Comparison of ENCODE assay signal across 13 cellular contexts in genomic region chr4:75494563-75494962, GRCh38. TPM values are rescaled to one million over a fixed set of nuclear protein-coding genes. Genes with fewer than 3 reads are reported as not detected.
A peak's percentile ranks its signal among the peaks of the same experiment; 100 is the strongest.
DNase-seq lines count a peak whose midpoint lies in the region; ATAC-seq and TF ChIP-seq lines count a peak whose summit lies in the region.
"Had no signal": no experiment of that assay in that cellular context is flagged by ENCODE, and none has a peak within 500 bp of the region (broad histone marks: within the 10 kb centered on the region; RNA-seq: fewer than 3 reads in every experiment).

No MANE protein-coding gene starts in this region.

- H3K4me3 ChIP-seq in AG09309 (ENCODE audit: control insufficient read depth, low read depth, low read length) (no peak overlapping the region), cardiac fibroblast (replicated peaks in 1 of 2; ENCODE audit: low read depth in 2 of 2, low read length in 2 of 2) (no peak overlapping the region), lower lobe of right lung (no peak overlapping the region), thyroid gland (replicated peaks in 1 of 3) (no peak overlapping the region), sigmoid colon (no peak overlapping the region)

- H3K4me3 Mint-ChIP-seq in osteocyte (ENCODE audit: unreplicated experiment): no peak overlapping the region
- H3K4me3 Mint-ChIP-seq: activated naive CD8-positive, alpha-beta T cell had no signal

- H3K4me1 ChIP-seq in lower lobe of right lung (peaks cover 8% of the 10 kb centered on the region), thyroid gland (no peaks in the 10 kb centered on the region), sigmoid colon (peaks cover 0 to 27% (median 10%) of the 10 kb centered on the region in 4 donors)

- DNase-seq in AG09309 (ENCODE audit: low read depth) (peak; percentile 71), HT1080 (ENCODE audit: low read depth) (peak; percentile 40), cardiac fibroblast (ENCODE audit: low read depth in 2 of 2) (peak; percentile 79 to 82), lower lobe of right lung (no peak), thyroid gland (no peak), middle frontal gyrus (ENCODE audit: extremely low spot score, low spot score) (no peak), sigmoid colon (no peak), osteocyte (ENCODE audit: extremely low spot score, unreplicated experiment) (no peak)
- DNase-seq: Calu3; H7; NCI-H2029; stimulated activated CD4-positive, alpha-beta T cell treated with anti-CD3 and anti-CD28 coated beads, Interleukin-15, amount 100 ng/mL, for 24 hours had no signal

- no peak for TF ChIP-seq EP300 in sigmoid colon (IDR thresholded peaks at IDR 0.05)

- peaks cover 18% of the 10 kb centered on the region for H3K9me3 Mint-ChIP-seq in osteocyte (ENCODE audit: unreplicated experiment)

- H3K27me3 Mint-ChIP-seq in osteocyte (ENCODE audit: unreplicated experiment): no peaks in the 10 kb centered on the region
- H3K27me3 Mint-ChIP-seq: activated naive CD8-positive, alpha-beta T cell had no signal

- H3K9me3 ChIP-seq in lower lobe of right lung (no peaks in the 10 kb centered on the region), thyroid gland (no peaks in the 10 kb centered on the region), sigmoid colon (no peaks in the 10 kb centered on the region)

- TF ChIP-seq CTCF in AG09309 (IDR thresholded peaks at IDR 0.05; ENCODE audit: control insufficient read depth, insufficient read depth, low read depth, low read length, missing control alignments): no peak
- no peak for TF ChIP-seq CTCF in cardiac fibroblast (IDR thresholded peaks at IDR 0.05; ENCODE audit: low read depth, low read length)
- no peak for TF ChIP-seq CTCF in lower lobe of right lung (IDR thresholded peaks at IDR 0.05)
- no peak for TF ChIP-seq CTCF in thyroid gland (IDR thresholded peaks at IDR 0.05)
- no peak for TF ChIP-seq CTCF in sigmoid colon (IDR thresholded peaks at IDR 0.05)
- no peak for TF ChIP-seq CTCF in osteocyte (IDR thresholded peaks at IDR 0.05)

- H3K36me3 Mint-ChIP-seq in osteocyte (ENCODE audit: unreplicated experiment): peaks cover 53% of the 10 kb centered on the region

- peaks cover 8% of the 10 kb centered on the region for H3K4me1 Mint-ChIP-seq in osteocyte (ENCODE audit: unreplicated experiment)

- H3K36me3 ChIP-seq in lower lobe of right lung: peaks cover 49% of the 10 kb centered on the region
- H3K36me3 ChIP-seq in thyroid gland: peaks cover 6 to 8% of the 10 kb centered on the region in 2 donors
- H3K36me3 ChIP-seq in sigmoid colon: peaks cover under 1 to 54% (median 5%) of the 10 kb centered on the region in 4 donors

- no peak overlapping the region for H3K27ac ChIP-seq in lower lobe of right lung
- no peak overlapping the region for H3K27ac ChIP-seq in thyroid gland
- peak overlapping the region in 1 of 4 donors; percentile 35 for H3K27ac ChIP-seq in sigmoid colon

- no peak overlapping the region for H3K27ac Mint-ChIP-seq in osteocyte (ENCODE audit: unreplicated experiment)
- H3K27ac Mint-ChIP-seq: activated naive CD8-positive, alpha-beta T cell had no signal

- H3K27me3 ChIP-seq in lower lobe of right lung (ENCODE audit: low read depth) (no peaks in the 10 kb centered on the region), thyroid gland (no peaks in the 10 kb centered on the region), sigmoid colon (no peaks in the 10 kb centered on the region)

- TF ChIP-seq POLR2A in thyroid gland (IDR thresholded peaks at IDR 0.05): no peak
- no peak for TF ChIP-seq POLR2A in sigmoid colon (IDR thresholded peaks at IDR 0.05)

- peak; percentile 51 to 59 for ATAC-seq in lower lobe of right lung

- 58 to 67% methylated on average over 1 of the region's 1 CpG for WGBS in thyroid gland, 2 donors
- WGBS in sigmoid colon, 2 donors: 54% methylated on average over 1 of the region's 1 CpG

- intact Hi-C loops in lower lobe of right lung (cut with DNase I) (no loop called here), thyroid gland (cut with DNase I) (no loop called here), sigmoid colon (cut with DNase I) (loop anchor here (5.0 kb wide), 1 partner anchor 562 kb away; the partner anchor contains the start of gene PARM1)

RNA-seq across cellular contexts. Expression of gene RCHY1, which starts 19.6 kb away (rescaled TPM):
- total RNA-seq in HT1080 (2014; rRNA removed; shearing (Covaris generic)): 38.1 and 47.6 TPM in 2 replicates
- 42.6 and 49.1 TPM in 2 replicates for polyA plus RNA-seq in HT1080 (2015; cell fraction: cytosol; rRNA removed)
- 26.6 and 27.2 TPM in 2 replicates for polyA plus RNA-seq in HT1080 (2015; cell fraction: nucleus; rRNA removed)
- total RNA-seq in lower lobe of right lung: 28.9 TPM
- 10 to 100 TPM; 41.3 to 62.1 (median 55.6) TPM for total RNA-seq in thyroid gland
- 10 to 100 TPM; 19.4 to 41.5 (median 24.5) TPM for total RNA-seq in sigmoid colon
- polyA plus RNA-seq in sigmoid colon: 10 to 100 TPM; 21.7 to 38.8 (median 30.6) TPM
- 17.8 and 20.7 TPM in 2 replicates for total RNA-seq in osteocyte

RNA-seq across cellular contexts. Expression of gene THAP6, which starts 19.7 kb away (rescaled TPM):
- total RNA-seq in HT1080 (2014; rRNA removed; shearing (Covaris generic)): 9.8 and 12.2 TPM in 2 replicates
- polyA plus RNA-seq in HT1080 (2015; cell fraction: cytosol; rRNA removed): 17.5 and 17.9 TPM in 2 replicates
- polyA plus RNA-seq in HT1080 (2015; cell fraction: nucleus; rRNA removed): 24.5 and 30.3 TPM in 2 replicates
- 20.6 TPM for total RNA-seq in lower lobe of right lung
- 10 to 100 TPM; 20.6 to 54.1 (median 32.7) TPM for total RNA-seq in thyroid gland
- 10 to 100 TPM; 17.1 to 38.8 (median 20.0) TPM for total RNA-seq in sigmoid colon
- polyA plus RNA-seq in sigmoid colon: 1 to 10 TPM; 4.8 to 9.9 (median 6.6) TPM
- 13.0 and 15.9 TPM in 2 replicates for total RNA-seq in osteocyte

Comparison
In these comparisons a context has a peak if more than half of its experiments do, and no peak if none do; other contexts are left out.
1. DNase-seq: peak in AG09309 (single experiment), HT1080 (single experiment) and cardiac fibroblast (2 of 2); none in lower lobe of right lung (single experiment), thyroid gland (0 of 2), middle frontal gyrus (single experiment), sigmoid colon (single experiment) and osteocyte (single experiment).